In genomic region chr19:9075064-9075964, GRCh38 we compare ENCODE assay signal across 1 cellular context.
TF ChIP-seq lines count a peak whose summit lies in the region.

No MANE protein-coding gene starts in this region.

TF ChIP-seq in K562, 482 proteins besides CTCF, POLR2A, EP300 and RAD21 (continued from another document and continues in another):
- TF ChIP-seq GMEB1 (CRISPR knock-in tag; IDR thresholded peaks at IDR 0.05) (no peak), RBM17 (IDR thresholded peaks at IDR 0.05; ENCODE audit: borderline replicate concordance, low read depth, low read length) (no peak), CXXC5 (CRISPR knock-in tag; IDR thresholded peaks at IDR 0.05) (peak; percentile 66), ARID3B (CRISPR knock-in tag; IDR thresholded peaks at IDR 0.05; ENCODE audit: borderline replicate concordance) (no peak), ZNF143 (CRISPR knock-in tag; IDR thresholded peaks at IDR 0.05) (no peak), ZNF512 (tag; IDR thresholded peaks at IDR 0.05) (no peak), PHTF2 (CRISPR knock-in tag; IDR thresholded peaks at IDR 0.05) (no peak), TAL1 (IDR thresholded peaks at IDR 0.05) (peak; percentile 74), HNRNPH1 (optimal IDR thresholded peaks at IDR 0.05; ENCODE audit: low read depth, low read length) (no peak), ZNF511 (CRISPR knock-in tag; IDR thresholded peaks at IDR 0.05) (no peak), LEF1 (IDR thresholded peaks at IDR 0.05) (peak; percentile 84; the same call in 1 of the 2 replicates), CHD4 (IDR thresholded peaks at IDR 0.05; ENCODE audit: insufficient read depth, insufficient replicate concordance, low read depth, low read length, poor library complexity, severe bottlenecking) (no peak), HOXB6 (CRISPR knock-in tag; IDR thresholded peaks at IDR 0.05; ENCODE audit: borderline replicate concordance) (no peak), ZNF274 (IDR thresholded peaks at IDR 0.05; ENCODE audit: borderline replicate concordance, low read depth, low read length) (no peak), KAT7 (CRISPR knock-in tag; IDR thresholded peaks at IDR 0.05; ENCODE audit: borderline replicate concordance) (no peak), ZNF57 (CRISPR knock-in tag; IDR thresholded peaks at IDR 0.05) (no peak), ZNF644 (tag; IDR thresholded peaks at IDR 0.05; ENCODE audit: low read depth) (peak; percentile 73; the same call in 1 of the 2 replicates), MCM5 (IDR thresholded peaks at IDR 0.05; ENCODE audit: low read depth) (no peak), NRF1 (conservative IDR thresholded peaks at IDR 0.05 in 1 of 2, IDR thresholded peaks at IDR 0.05 in 1 of 2) (peak; percentile 41 to 48; a peak in 3 of 4 replicates), CBX1 (IDR thresholded peaks at IDR 0.05; ENCODE audit: low read depth) (0 out of 2 replicates have a peak, but pooled peaks have one; percentile 34), SIN3A (IDR thresholded peaks at IDR 0.05; ENCODE audit: borderline replicate concordance in 2 of 2, control insufficient read depth in 1 of 2, low read depth in 2 of 2, low read length in 2 of 2) (no peak), ESRRB (CRISPR knock-in tag; IDR thresholded peaks at IDR 0.05; ENCODE audit: borderline replicate concordance) (no peak), KDM2B (CRISPR knock-in tag; IDR thresholded peaks at IDR 0.05) (no peak), ZSCAN29 (IDR thresholded peaks at IDR 0.05) (no peak), STAT5A (IDR thresholded peaks at IDR 0.05; ENCODE audit: borderline replicate concordance, low read length) (peak; percentile 67), ZNF197 (CRISPR knock-in tag; IDR thresholded peaks at IDR 0.05; ENCODE audit: low read depth) (no peak), SPI1 (IDR thresholded peaks at IDR 0.05; ENCODE audit: borderline replicate concordance, low read depth, low read length) (no peak), TCFL5 (CRISPR knock-in tag; conservative IDR thresholded peaks at IDR 0.05) (no peak), ZNF133 (CRISPR knock-in tag; IDR thresholded peaks at IDR 0.05) (no peak), GABPA (tag; conservative IDR thresholded peaks at IDR 0.05; ENCODE audit: low read depth) (no peak), CCNT2 (IDR thresholded peaks at IDR 0.05; ENCODE audit: borderline replicate concordance, extremely low read depth, insufficient read length, low read depth, low read length) (peak; percentile 94), ZNF431 (CRISPR knock-in tag; IDR thresholded peaks at IDR 0.05) (no peak), ZNF140 (CRISPR knock-in tag; IDR thresholded peaks at IDR 0.05) (no peak), SRSF7 (optimal IDR thresholded peaks at IDR 0.05; ENCODE audit: low read depth, low read length) (no peak), BMI1 (IDR thresholded peaks at IDR 0.05; ENCODE audit: low read length) (no peak), RNF219 (CRISPR knock-in tag; IDR thresholded peaks at IDR 0.05) (no peak), KDM1A (IDR thresholded peaks at IDR 0.05) (peak; percentile 66 to 72), ATF4 (CRISPR knock-in tag; IDR thresholded peaks at IDR 0.05) (no peak), SOX6 (IDR thresholded peaks at IDR 0.05) (peak; percentile 98), ELF1 (tag; IDR thresholded peaks at IDR 0.05) (no peak), TFE3 (CRISPR knock-in tag; IDR thresholded peaks at IDR 0.05) (no peak), ZNF316 (IDR thresholded peaks at IDR 0.05) (peak; percentile 36; the same call in 1 of the 2 replicates), RBM39 (optimal IDR thresholded peaks at IDR 0.05; ENCODE audit: low read depth, low read length) (no peak), FOXJ3 (CRISPR knock-in tag; IDR thresholded peaks at IDR 0.05) (no peak), STAG1 (CRISPR knock-in tag; IDR thresholded peaks at IDR 0.05; ENCODE audit: borderline replicate concordance) (no peak), BRCA1 (IDR thresholded peaks at IDR 0.05) (no peak), BRCA1 (CRISPR knock-in tag; IDR thresholded peaks at IDR 0.05) (no peak), SIRT6 (IDR thresholded peaks at IDR 0.05; ENCODE audit: low read depth, low read length) (no peak), ZNF449 (CRISPR knock-in tag; IDR thresholded peaks at IDR 0.05) (no peak), ZMIZ1 (IDR thresholded peaks at IDR 0.05; ENCODE audit: low read depth in 2 of 2, low read length in 2 of 2) (no peak), CREB3 (tag; conservative IDR thresholded peaks at IDR 0.05; ENCODE audit: low read depth) (0 out of 2 replicates have a peak, but pooled peaks have one; percentile 29), ZNF217 (CRISPR knock-in tag; IDR thresholded peaks at IDR 0.05) (no peak), MAFF (IDR thresholded peaks at IDR 0.05; ENCODE audit: low read length) (no peak; the same call in 1 of the 2 replicates)
